ENCODE assay signal across 20 cellular contexts in genomic region chr2:72988041-72988440, GRCh38.
DNase-seq lines count a peak whose midpoint lies in the region; ATAC-seq, FAIRE-seq and TF ChIP-seq lines count a peak whose summit lies in the region.
"Had no signal": no experiment of that assay in that cellular context is flagged by ENCODE, and none has a peak within 500 bp of the region (broad histone marks: within the 10 kb centered on the region; RNA-seq: fewer than 3 reads in every experiment).

No MANE protein-coding gene starts in this region.

- no peak overlapping the region for H3K4me3 Mint-ChIP-seq in activated naive CD8-positive, alpha-beta T cell treated with anti-CD3 and anti-CD28 coated beads, Interleukin-2, amount 10 ng/mL, durations not matched to agents 7 days and 5 days
- H3K4me3 Mint-ChIP-seq in activated naive CD8-positive, alpha-beta T cell treated with anti-CD3 and anti-CD28 coated beads, Interleukin-2, amount 50 U/mL, for 24 hours, result no peak overlapping the region
- H3K4me3 Mint-ChIP-seq in nephron progenitor cell, result no peak overlapping the region
- H3K4me3 Mint-ChIP-seq: CD14-positive monocyte, GM23338 had no signal

- DNase-seq in activated naive CD8-positive, alpha-beta T cell treated with anti-CD3 and anti-CD28 coated beads, Interleukin-2, amount 10 ng/mL, durations not matched to agents 7 days and 5 days, result peak; percentile 20
- no peak for DNase-seq in activated naive CD8-positive, alpha-beta T cell treated with anti-CD3 and anti-CD28 coated beads, Interleukin-2, amount 50 U/mL, for 24 hours
- peak; percentile 49 for DNase-seq in coronary artery (ENCODE audit: low spot score)
- peak; percentile 34 for DNase-seq in posterior vena cava (ENCODE audit: low spot score)
- DNase-seq in nephron progenitor cell, result no peak
- no peak for DNase-seq in HuH-7.5 (ENCODE audit: low spot score)
- no peak for DNase-seq in urothelium cell line (ENCODE audit: low spot score)
- DNase-seq: AML-193, HCEC 1CT, KBM-7, MM.1S, NCI-H1092, NCI-H1436, NCI-H187 treated with DMSO at 0.1 percent for 48 hours, NCI-H510A, NCI-H748 treated with DMSO at 0.1 percent for 48 hours had no signal

- ATAC-seq in activated naive CD8-positive, alpha-beta T cell treated with anti-CD3 and anti-CD28 coated beads, Interleukin-2, amount 10 ng/mL, durations not matched to agents 7 days and 5 days (ENCODE audit: low read depth), result no peak
- ATAC-seq in activated naive CD8-positive, alpha-beta T cell treated with anti-CD3 and anti-CD28 coated beads, Interleukin-2, amount 50 U/mL, for 24 hours, result no peak
- ATAC-seq: GM23338 had no signal

- intact Hi-C loops in posterior vena cava (cut with DNase I), result no loop called here

- H3K36me3 Mint-ChIP-seq in activated naive CD8-positive, alpha-beta T cell treated with anti-CD3 and anti-CD28 coated beads, Interleukin-2, amount 10 ng/mL, durations not matched to agents 7 days and 5 days, result no peaks in the 10 kb centered on the region
- H3K36me3 Mint-ChIP-seq in activated naive CD8-positive, alpha-beta T cell treated with anti-CD3 and anti-CD28 coated beads, Interleukin-2, amount 50 U/mL, for 24 hours (ENCODE audit: low read depth), result peaks cover 2% of the 10 kb centered on the region
- H3K36me3 Mint-ChIP-seq in nephron progenitor cell (ENCODE audit: low read depth), result no peaks in the 10 kb centered on the region

- POLR2A ChIA-PET in activated naive CD8-positive, alpha-beta T cell treated with anti-CD3 and anti-CD28 coated beads, Interleukin-2, amount 10 ng/mL, durations not matched to agents 7 days and 5 days (lab: Charles Lee), result no interaction called here

- no peaks in the 10 kb centered on the region for H3K4me1 Mint-ChIP-seq in activated naive CD8-positive, alpha-beta T cell treated with anti-CD3 and anti-CD28 coated beads, Interleukin-2, amount 10 ng/mL, durations not matched to agents 7 days and 5 days
- no peaks in the 10 kb centered on the region for H3K4me1 Mint-ChIP-seq in activated naive CD8-positive, alpha-beta T cell treated with anti-CD3 and anti-CD28 coated beads, Interleukin-2, amount 50 U/mL, for 24 hours
- H3K4me1 Mint-ChIP-seq in nephron progenitor cell, result peaks cover 28% of the 10 kb centered on the region

- no peaks in the 10 kb centered on the region for H3K9me3 Mint-ChIP-seq in activated naive CD8-positive, alpha-beta T cell treated with anti-CD3 and anti-CD28 coated beads, Interleukin-2, amount 10 ng/mL, durations not matched to agents 7 days and 5 days
- no peaks in the 10 kb centered on the region for H3K9me3 Mint-ChIP-seq in activated naive CD8-positive, alpha-beta T cell treated with anti-CD3 and anti-CD28 coated beads, Interleukin-2, amount 50 U/mL, for 24 hours
- H3K9me3 Mint-ChIP-seq in nephron progenitor cell, result no peaks in the 10 kb centered on the region
- H3K9me3 Mint-ChIP-seq: CD14-positive monocyte, GM23338 had no signal

- no peak overlapping the region for H3K4me3 ChIP-seq in coronary artery
- H3K4me3 ChIP-seq: GM23338 had no signal

- no peak for TF ChIP-seq CTCF in coronary artery (IDR thresholded peaks at IDR 0.05)
- TF ChIP-seq CTCF in nephron progenitor cell (IDR thresholded peaks at IDR 0.05), result no peak

- FAIRE-seq in urothelium cell line (lab: Jason Lieb, UNC), result no peak
- FAIRE-seq: G401.6, GM18507 had no signal

- H3K27me3 Mint-ChIP-seq in activated naive CD8-positive, alpha-beta T cell treated with anti-CD3 and anti-CD28 coated beads, Interleukin-2, amount 10 ng/mL, durations not matched to agents 7 days and 5 days, result no peaks in the 10 kb centered on the region
- no peaks in the 10 kb centered on the region for H3K27me3 Mint-ChIP-seq in activated naive CD8-positive, alpha-beta T cell treated with anti-CD3 and anti-CD28 coated beads, Interleukin-2, amount 50 U/mL, for 24 hours
- peaks cover 4% of the 10 kb centered on the region for H3K27me3 Mint-ChIP-seq in nephron progenitor cell (ENCODE audit: low read depth, poor library complexity)

- no peak overlapping the region for H3K27ac Mint-ChIP-seq in activated naive CD8-positive, alpha-beta T cell treated with anti-CD3 and anti-CD28 coated beads, Interleukin-2, amount 10 ng/mL, durations not matched to agents 7 days and 5 days
- no peak overlapping the region for H3K27ac Mint-ChIP-seq in activated naive CD8-positive, alpha-beta T cell treated with anti-CD3 and anti-CD28 coated beads, Interleukin-2, amount 50 U/mL, for 24 hours
- H3K27ac Mint-ChIP-seq in nephron progenitor cell, result no peak overlapping the region
- H3K27ac Mint-ChIP-seq: GM23338 had no signal

- H3K27ac ChIP-seq in coronary artery, result no peak overlapping the region

Comparison
In these comparisons a context has a peak if more than half of its experiments do, and no peak if none do; other contexts are left out.
1. DNase-seq: peak in activated naive CD8-positive, alpha-beta T cell treated with anti-CD3 and anti-CD28 coated beads, Interleukin-2, amount 10 ng/mL, durations not matched to agents 7 days and 5 days (single experiment), coronary artery (single experiment) and posterior vena cava (single experiment); none in activated naive CD8-positive, alpha-beta T cell treated with anti-CD3 and anti-CD28 coated beads, Interleukin-2, amount 50 U/mL, for 24 hours (single experiment), nephron progenitor cell (single experiment), HuH-7.5 (single experiment) and urothelium cell line (single experiment).